ENCODE assay signal across 24 cellular contexts in the genomic region with DNA sequence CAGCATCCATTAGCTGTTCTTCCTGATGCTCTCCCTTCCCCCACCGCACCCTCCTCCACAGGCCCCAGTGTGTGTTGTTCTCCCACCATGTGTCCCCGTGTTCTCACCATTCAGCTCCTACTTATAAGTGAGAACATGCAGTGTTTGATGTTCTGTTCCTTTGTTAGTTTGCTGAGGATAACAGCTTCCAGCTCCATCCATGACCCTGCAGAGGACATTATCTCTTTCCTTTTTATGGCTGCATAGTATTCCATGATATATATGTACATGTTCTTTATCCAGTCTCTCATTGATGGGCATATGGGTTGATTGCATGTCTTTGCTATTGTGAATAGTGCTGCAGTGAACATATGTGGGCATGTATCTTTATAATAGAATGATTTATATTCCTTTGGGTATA.
"Had no signal": no experiment of that assay in that cellular context is flagged by ENCODE, and none has a peak within 500 bp of the region (broad histone marks: within the 10 kb centered on the region; RNA-seq: fewer than 3 reads in every experiment).

No MANE protein-coding gene starts in this region.

- H3K36me3 ChIP-seq: cardiac muscle cell, pancreas, prostate gland had no signal

- H3K4me1 ChIP-seq: prostate gland had no signal

- ATAC-seq: activated CD4-positive, CD25-positive, alpha-beta regulatory T cell treated with anti-CD3 and anti-CD28 coated beads, Interleukin-2, amount 50 U/mL, for 24 hours; activated naive CD4-positive, alpha-beta T cell treated with anti-CD3 and anti-CD28 coated beads, Interleukin-2, amount 50 U/mL, for 72 hours; esophagus mucosa; stimulated activated memory B cell treated with anti-CD40 and anti-IgM and Interleukin-4, amounts not matched to agents 10 μg/mL and 1 μg/mL and 100 μg/mL, for 72 hours; stimulated activated naive CD8-positive, alpha-beta T cell treated with anti-CD3 and anti-CD28 coated beads, Interleukin-15, amount 100 ng/mL, for 72 hours had no signal

- H3K4me3 Mint-ChIP-seq: activated CD4-positive, alpha-beta memory T cell treated with anti-CD3 and anti-CD28 coated beads for 36 hours; activated T-cell treated with anti-CD3 and anti-CD28 coated beads, Interleukin-2, amount 50 U/mL, for 24 hours; immature natural killer cell; mesothelial cell of epicardium; naive B cell; stimulated activated memory B cell treated with anti-CD40 and anti-IgM and Interleukin-4, amounts not matched to agents 10 μg/mL and 1 μg/mL and 100 μg/mL, for 72 hours; stimulated activated naive CD8-positive, alpha-beta T cell treated with anti-CD3 and anti-CD28 coated beads, Interleukin-15, amount 100 ng/mL, for 72 hours had no signal

- H3K4me3 ChIP-seq: cardiac muscle cell, heart left ventricle, pancreas, prostate gland, sigmoid colon had no signal

- H3K27ac Mint-ChIP-seq: activated T-cell treated with anti-CD3 and anti-CD28 coated beads, Interleukin-2, amount 50 U/mL, for 24 hours; activated T-helper 17 cell treated with anti-CD3 and anti-CD28 coated beads, Interleukin-2, amount 50 U/mL, for 72 hours; mesothelial cell of epicardium; stimulated activated memory B cell treated with anti-CD40 and anti-IgM and Interleukin-4, amounts not matched to agents 10 μg/mL and 1 μg/mL and 100 μg/mL, for 72 hours; stimulated activated naive CD8-positive, alpha-beta T cell treated with anti-CD3 and anti-CD28 coated beads, Interleukin-15, amount 100 ng/mL, for 72 hours had no signal

- H3K27me3 ChIP-seq: cardiac muscle cell, heart left ventricle, pancreas, sigmoid colon had no signal

- DNase-seq: activated CD4-positive, alpha-beta memory T cell treated with anti-CD3 and anti-CD28 coated beads for 36 hours; activated CD4-positive, alpha-beta T cell treated with anti-CD3 and anti-CD28 coated beads for 48 hours; activated CD8-positive, alpha-beta memory T cell treated with anti-CD3 and anti-CD28 coated beads, Interleukin-2, amount 50 U/mL, for 48 hours; activated gamma-delta T cell treated with Interleukin-2 at 50 U/mL for 16 hours; activated T-cell treated with anti-CD3 and anti-CD28 coated beads, Interleukin-2, amount 50 U/mL, for 24 hours; cerebellar nuclear complex; cortex of kidney; foreskin fibroblast; heart left ventricle; immature natural killer cell; naive B cell; sigmoid colon; stimulated activated CD4-positive, alpha-beta T cell treated with anti-CD3 and anti-CD28 coated beads, Interleukin-4, amount 100 ng/mL, for 24 hours; stimulated activated naive CD8-positive, alpha-beta T cell treated with anti-CD3 and anti-CD28 coated beads, Interleukin-15, amount 100 ng/mL, for 72 hours had no signal

- H3K27ac ChIP-seq: cardiac muscle cell, heart left ventricle, pancreas, prostate gland, sigmoid colon, VCaP had no signal

- H3K9me3 Mint-ChIP-seq: activated T-helper 17 cell treated with anti-CD3 and anti-CD28 coated beads, Interleukin-2, amount 50 U/mL, for 72 hours; immature natural killer cell; stimulated activated naive CD8-positive, alpha-beta T cell treated with anti-CD3 and anti-CD28 coated beads, Interleukin-15, amount 100 ng/mL, for 72 hours had no signal

- H3K9me3 ChIP-seq: heart left ventricle, pancreas, prostate gland, sigmoid colon had no signal
